Comparison of ENCODE assay signal across 16 cellular contexts in the genomic region with DNA sequence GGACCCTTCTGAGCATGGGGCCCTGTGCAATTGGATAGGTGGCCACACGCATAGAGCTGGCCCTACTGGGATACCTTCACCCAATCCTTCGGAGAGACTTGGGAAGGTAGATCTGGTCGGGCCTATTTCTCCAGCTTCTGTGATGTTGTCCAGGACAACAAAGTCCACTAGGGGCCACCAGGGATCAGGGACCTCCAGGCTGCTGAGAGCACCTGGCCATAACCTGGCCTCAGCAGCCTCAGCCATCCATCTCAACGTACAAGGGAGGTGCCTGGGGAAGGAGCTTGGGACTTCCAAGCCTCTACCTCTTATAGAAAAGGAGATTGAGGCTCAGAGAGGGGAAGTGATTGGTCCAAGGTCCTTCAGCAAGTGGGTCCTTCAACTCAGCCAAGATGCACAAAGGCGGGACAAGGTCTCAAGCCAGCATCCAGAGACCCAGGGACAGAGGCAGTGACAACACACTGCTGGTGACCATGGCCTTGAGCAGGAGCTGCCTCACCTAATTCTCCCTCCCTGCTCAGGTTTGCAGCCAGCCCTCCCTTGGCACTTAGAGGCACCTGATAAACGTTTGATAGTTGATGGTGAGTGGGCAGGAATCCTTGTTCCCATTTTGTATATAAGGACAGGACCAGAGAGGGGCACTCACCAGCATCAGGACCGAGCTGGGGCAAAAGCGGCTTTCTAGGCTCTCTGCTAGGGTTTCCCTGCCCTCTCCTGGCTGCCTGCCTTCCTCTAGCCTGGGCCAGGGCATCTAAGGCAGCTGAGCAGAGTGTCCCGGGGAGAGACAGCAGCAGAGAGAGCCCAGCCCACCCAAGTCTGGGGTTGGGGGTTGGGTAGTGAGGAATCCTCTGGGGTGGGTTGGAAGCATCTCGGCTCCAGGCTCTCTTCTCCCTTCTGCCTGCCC. TPM values are rescaled to one million over a fixed set of nuclear protein-coding genes. Genes with fewer than 3 reads are reported as not detected.
DNase-seq lines count a peak whose midpoint lies in the region; ATAC-seq, FAIRE-seq and TF ChIP-seq lines count a peak whose summit lies in the region.
"Had no signal": no experiment of that assay in that cellular context is flagged by ENCODE, and none has a peak within 500 bp of the region (broad histone marks: within the 10 kb centered on the region; RNA-seq: fewer than 3 reads in every experiment).

No MANE protein-coding gene starts in this region.

- H2BK20ac ChIP-seq in H1 (ENCODE audit: low read length): no peak overlapping the region

- no peak overlapping the region for H3K23ac ChIP-seq in H1 (ENCODE audit: insufficient read length)

- H3K27ac ChIP-seq in H1 (ENCODE audit: low read depth, low read length) (no peak overlapping the region), thymus (ENCODE audit: low read depth) (peak overlapping the region; percentile 67)
- H3K27ac ChIP-seq: foreskin keratinocyte, PC-9, tibial nerve had no signal

- H3K4ac ChIP-seq in H1 (replicated peaks; ENCODE audit: insufficient read length, low read depth, low read length): no peak overlapping the region

- no peak overlapping the region for H4K5ac ChIP-seq in H1 (ENCODE audit: insufficient read length, low read depth, low read length)

- H2AFZ ChIP-seq in H1 (ENCODE audit: low read length): no peak overlapping the region
- H2AFZ ChIP-seq: PC-9 had no signal

- FAIRE-seq in H1 (lab: Jason Lieb, UNC): no peak

- 84% methylated on average over 10 of the region's 10 CpGs; no CpG with 5 or more reads in 1 of the 2 experiments for WGBS in H1 (ENCODE audit: extremely low coverage in 1 of 2, insufficient coverage in 1 of 2, insufficient read length in 1 of 2, insufficient replicate concordance in 2 of 2, low coverage in 1 of 2, low lambda C conversion rate in 2 of 2, missing lambda C conversion rate in 1 of 2), 2 experiments
- 92% methylated on average over 10 of the region's 10 CpGs for WGBS in thymus

- no peak overlapping the region for H3K9ac ChIP-seq in H1 (replicated peaks in 1 of 4; ENCODE audit: extremely low read depth in 1 of 4, low read depth in 3 of 4, low read length in 3 of 4)

- H3K36me3 ChIP-seq in H1 (ENCODE audit: control insufficient read depth in 2 of 4, insufficient read depth in 4 of 4, low read length in 3 of 4): no peaks in the 10 kb centered on the region
- H3K36me3 ChIP-seq in thymus (ENCODE audit: control insufficient read depth, insufficient read depth): peaks cover 69% of the 10 kb centered on the region
- H3K36me3 ChIP-seq: tibial nerve had no signal

- H3K4me3 ChIP-seq in H1 (ENCODE audit: extremely low read depth in 1 of 4, insufficient read depth in 2 of 4, low read depth in 3 of 4, low read length in 4 of 4) (no peak overlapping the region), thymus (ENCODE audit: low read length) (no peak overlapping the region)
- H3K4me3 ChIP-seq: PC-9, tibial nerve had no signal

- TF ChIP-seq POLR2A in H1 (IDR thresholded peaks at IDR 0.05; ENCODE audit: control extremely low read depth in 1 of 2, low read depth in 2 of 2, low read length in 2 of 2): no peak

- H3K18ac ChIP-seq in H1 (ENCODE audit: extremely low read depth, low read length): no peak overlapping the region

- no peaks in the 10 kb centered on the region for H3K9me3 Mint-ChIP-seq in activated T-cell treated with anti-CD3 and anti-CD28 coated beads, Interleukin-2, amount 50 U/mL, for 4 hours

- CTCF ChIA-PET in H1 (lab: Charles Lee; ENCODE audit: partially characterized antibody) (interaction anchor here (0.5 to 9.1 kb wide), 6 partner anchors 8 to 243 kb away, joined by 3 to 97 read pairs (median 4); no protein-coding TSS in a partner anchor), GM10248 (lab: Yijun Ruan, JAX) (interaction anchor here (1.0 to 16.0 kb wide), 4 partner anchors 8 to 38 kb away, joined by 3 to 195 read pairs (median 30); no protein-coding TSS in a partner anchor)

- H3K79me2 ChIP-seq in H1 (ENCODE audit: control insufficient read depth in 1 of 2, insufficient read depth in 2 of 2, low read length in 2 of 2): no peaks in the 10 kb centered on the region

- H4K20me1 ChIP-seq in H1 (replicated peaks in 1 of 2; ENCODE audit: control insufficient read depth in 1 of 2, insufficient read depth in 2 of 2, low read length in 2 of 2): no peaks in the 10 kb centered on the region

- H3K4me1 Mint-ChIP-seq in activated T-cell treated with anti-CD3 and anti-CD28 coated beads, Interleukin-2, amount 50 U/mL, for 4 hours (ENCODE audit: low read depth): peaks cover 79% of the 10 kb centered on the region
- H3K4me1 Mint-ChIP-seq in T-helper 17 cell: peaks cover 73% of the 10 kb centered on the region

- H2BK5ac ChIP-seq in H1 (ENCODE audit: low read depth, low read length): no peak overlapping the region

- ATAC-seq in activated T-cell treated with anti-CD3 and anti-CD28 coated beads, Interleukin-2, amount 50 U/mL, for 4 hours: no peak
- no peak for ATAC-seq in T-helper 17 cell
- no peak for ATAC-seq in HG03469 (IDR thresholded peaks at IDR 0.05; ENCODE audit: unreplicated experiment)
- ATAC-seq: foreskin keratinocyte had no signal

- peaks cover 48% of the 10 kb centered on the region for H3K36me3 Mint-ChIP-seq in activated T-cell treated with anti-CD3 and anti-CD28 coated beads, Interleukin-2, amount 50 U/mL, for 4 hours (ENCODE audit: insufficient read depth)
- peaks cover 19% of the 10 kb centered on the region for H3K36me3 Mint-ChIP-seq in T-helper 17 cell (ENCODE audit: low read depth)

- no peak overlapping the region for H4K91ac ChIP-seq in H1 (replicated peaks; ENCODE audit: insufficient read length, low read length)

- H3K4me1 ChIP-seq in H1 (replicated peaks in 1 of 4; ENCODE audit: control insufficient read depth in 3 of 4, insufficient read depth in 4 of 4, low read length in 3 of 4) (peaks cover 0 to 19% (median 4%) of the 10 kb centered on the region in 4 experiments; a peak in 6 of 7 replicates), thymus (ENCODE audit: control insufficient read depth, insufficient read depth, low read length) (peaks cover 33% of the 10 kb centered on the region)

- peaks cover 4% of the 10 kb centered on the region; the same call in 1 of the 2 replicates for H3K23me2 ChIP-seq in H1 (ENCODE audit: low read depth, low read length)

- H3K9me3 ChIP-seq in T-helper 17 cell (ENCODE audit: control insufficient read depth, low read length, poor library complexity, severe bottlenecking) (no peaks in the 10 kb centered on the region), H1 (ENCODE audit: insufficient read depth in 2 of 2, low read depth in 1 of 2, low read length in 1 of 2) (no peaks in the 10 kb centered on the region), thymus (ENCODE audit: control insufficient read depth) (no peaks in the 10 kb centered on the region)
- H3K9me3 ChIP-seq: tibial nerve had no signal

- in situ Hi-C loops in GM13976 (cut with MboI; ENCODE audit: low sequenced_read_pairs, unreplicated experiment): no loop called here

- 0 out of 2 replicates have a peak overlapping the region, but pooled peaks have one; percentile 29 for H2BK12ac ChIP-seq in H1 (ENCODE audit: low read depth, low read length)

- no peak overlapping the region for H2BK120ac ChIP-seq in H1 (replicated peaks; ENCODE audit: low read depth, low read length)

- no peak overlapping the region for H2AK5ac ChIP-seq in H1 (ENCODE audit: low read depth, low read length)

- H3K27ac Mint-ChIP-seq in T-helper 17 cell: peak overlapping the region; percentile 97

- DNase-seq in activated T-cell treated with anti-CD3 and anti-CD28 coated beads, Interleukin-2, amount 50 U/mL, for 4 hours: no peak
- DNase-seq in activated T-cell treated with anti-CD3 and anti-CD28 coated beads, Interleukin-2, amount 50 U/mL, for 1 hour: no peak
- no peak for DNase-seq in T-helper 17 cell
- no peak for DNase-seq in H1 (ENCODE audit: low read depth in 1 of 2, low spot score in 2 of 2)
- no peak for DNase-seq in GM10248 (ENCODE audit: extremely low spot score)
- no peak for DNase-seq in GM13976 (ENCODE audit: low spot score)
- DNase-seq: DMS153, foreskin keratinocyte, midbrain, NCI-H1417 treated with DMSO at 0.1 percent for 48 hours, NCI-H2227 treated with DMSO at 0.1 percent for 48 hours, PC-9, T1000 had no signal

- POLR2A ChIA-PET in H1 (lab: Charles Lee; ENCODE audit: partially characterized antibody): no interaction called here
- POLR2A ChIA-PET in GM10248 (lab: Yijun Ruan, JAX): no interaction called here

- no peak overlapping the region for H3K14ac ChIP-seq in H1 (ENCODE audit: insufficient read length)

- no peak overlapping the region for H3K4me2 ChIP-seq in H1 (ENCODE audit: insufficient read depth in 1 of 2, low read depth in 2 of 2, low read length in 2 of 2)
- H3K4me2 ChIP-seq: PC-9 had no signal

- TF ChIP-seq RAD21 in H1 (IDR thresholded peaks at IDR 0.05 in 1 of 2, conservative IDR thresholded peaks at IDR 0.05 in 1 of 2; ENCODE audit: low read depth in 2 of 2, low read length in 2 of 2): no peak

- H3K79me1 ChIP-seq in H1 (ENCODE audit: low read depth, low read length): no peaks in the 10 kb centered on the region

- H4K8ac ChIP-seq in H1 (ENCODE audit: extremely low read depth, insufficient read depth, low read length): peak overlapping the region; percentile 12; the same call in 1 of the 2 replicates

- no peak for TF ChIP-seq EP300 in H1 (IDR thresholded peaks at IDR 0.05; ENCODE audit: borderline replicate concordance in 1 of 2, low read depth in 2 of 2, low read length in 2 of 2)

- H3K27me3 Mint-ChIP-seq in activated T-cell treated with anti-CD3 and anti-CD28 coated beads, Interleukin-2, amount 50 U/mL, for 4 hours (ENCODE audit: low read depth): no peaks in the 10 kb centered on the region
- no peaks in the 10 kb centered on the region for H3K27me3 Mint-ChIP-seq in T-helper 17 cell

- H3K27me3 ChIP-seq in H1 (replicated peaks in 1 of 4; ENCODE audit: control insufficient read depth in 3 of 4, extremely low read depth in 1 of 4, insufficient read depth in 3 of 4, low read length in 3 of 4) (no peaks in the 10 kb centered on the region), thymus (ENCODE audit: control insufficient read depth, insufficient read depth) (no peaks in the 10 kb centered on the region)
- H3K27me3 ChIP-seq: foreskin keratinocyte had no signal

- TF ChIP-seq CTCF in H1 (IDR thresholded peaks at IDR 0.05; ENCODE audit: control extremely low read depth in 1 of 3, insufficient read depth in 1 of 3, low read depth in 1 of 3, low read length in 3 of 3) (no peak), GM10248 (IDR thresholded peaks at IDR 0.05; ENCODE audit: control extremely low read depth, extremely low read depth, low read depth, missing control alignments) (no peak), GM13976 (IDR thresholded peaks at IDR 0.05; ENCODE audit: borderline replicate concordance, control extremely low read depth, extremely low read depth, insufficient read depth, missing control alignments) (no peak)

- no peak overlapping the region for H3K56ac ChIP-seq in H1 (replicated peaks; ENCODE audit: insufficient read length, low read depth, low read length)

- 0 out of 2 replicates have a peak overlapping the region, but pooled peaks have one; percentile 61 for H2BK15ac ChIP-seq in H1 (ENCODE audit: low read length)

- peak overlapping the region; percentile 98 for H3K4me3 Mint-ChIP-seq in activated T-cell treated with anti-CD3 and anti-CD28 coated beads, Interleukin-2, amount 50 U/mL, for 4 hours
- H3K4me3 Mint-ChIP-seq in T-helper 17 cell: peak overlapping the region; percentile 96

RNA-seq across cellular contexts. Expression of a gene that starts 4.5 kb away (rescaled TPM):
- 100 to 1,000 TPM; 388 to 432 (median 395) TPM for total RNA-seq in activated T-cell treated with anti-CD3 and anti-CD28 coated beads, Interleukin-2, amount 50 U/mL, for 4 hours
- 100 to 1,000 TPM; 297 to 478 TPM for total RNA-seq in T-helper 17 cell
- total RNA-seq in H1 (2021; fragmentation: NEBNext Ultra II Directional; extraction: Animal tissue kit (Norgen Biotek cat#: 25700)): 2.1 and 2.3 TPM in 2 replicates
- polyA plus RNA-seq in H1 (2011; rRNA removed) (4.3 and 6.1 TPM in 2 replicates), thymus (206 TPM)
- 1.5 TPM for polyA plus RNA-seq in H1 (2011; cell fraction: cytosol; rRNA removed)
- polyA plus RNA-seq in H1 (2011; cell fraction: nucleus; rRNA removed): 6.4 TPM
- 1.6 to 3.7 TPM (median 2.8 TPM) in 4 replicates for polyA plus RNA-seq in H1 (2012, experiment 1 of 2)
- 1.8 TPM for polyA plus RNA-seq in H1 (2012, experiment 2 of 2)
- 4.4 TPM for polyA plus RNA-seq in H1 (2013, experiment 1 of 2)
- 4.1 TPM for polyA plus RNA-seq in H1 (2013, experiment 2 of 2)
- 1.7 and 2.9 TPM in 2 replicates for polyA minus RNA-seq in H1 (2011; rRNA and poly(A)+ RNA removed)
- polyA minus RNA-seq in H1 (2011; cell fraction: cytosol; rRNA and poly(A)+ RNA removed): 3.2 TPM
- polyA minus RNA-seq in H1 (2011; cell fraction: nucleus; rRNA and poly(A)+ RNA removed): 3.7 TPM

RNA-seq across cellular contexts. Expression of a gene that starts 27.3 kb away (rescaled TPM):
- total RNA-seq in activated T-cell treated with anti-CD3 and anti-CD28 coated beads, Interleukin-2, amount 50 U/mL, for 4 hours: 1 to 10 TPM; 1.7 to 2.3 (median 1.9) TPM
- 1 to 10 TPM in 1 of 2 donors, under 1 TPM in 1; 0.37 to 2.1 TPM for total RNA-seq in T-helper 17 cell
- 0.22 and 0.54 TPM in 2 replicates for total RNA-seq in H1 (2021; fragmentation: NEBNext Ultra II Directional; extraction: Animal tissue kit (Norgen Biotek cat#: 25700))
- polyA plus RNA-seq in H1 (2011; rRNA removed) (0.61 and 0.77 TPM in 2 replicates), thymus (3.9 TPM)
- polyA plus RNA-seq in H1 (2011; cell fraction: cytosol; rRNA removed): 0.54 TPM
- polyA plus RNA-seq in H1 (2011; cell fraction: nucleus; rRNA removed): 0.53 TPM
- 0.47 to 1.0 TPM (median 0.80 TPM) in 4 replicates for polyA plus RNA-seq in H1 (2012, experiment 1 of 2)
- polyA plus RNA-seq in H1 (2012, experiment 2 of 2): 0.73 TPM
- 0.14 TPM for polyA plus RNA-seq in H1 (2013, experiment 1 of 2)
- polyA plus RNA-seq in H1 (2013, experiment 2 of 2): 0.17 TPM
- polyA minus RNA-seq in H1 (2011; rRNA and poly(A)+ RNA removed): 0.35 and 1.2 TPM in 2 replicates
- polyA minus RNA-seq in H1 (2011; cell fraction: cytosol; rRNA and poly(A)+ RNA removed): 0.73 TPM
- polyA minus RNA-seq in H1 (2011; cell fraction: nucleus; rRNA and poly(A)+ RNA removed): 0.50 TPM
- total RNA-seq: foreskin keratinocyte, PC-9, tibial nerve had no signal
- polyA plus RNA-seq: foreskin keratinocyte had no signal

RNA-seq across cellular contexts. Expression of a gene that starts 42.7 kb away (rescaled TPM):
- total RNA-seq in activated T-cell treated with anti-CD3 and anti-CD28 coated beads, Interleukin-2, amount 50 U/mL, for 4 hours: 10 to 100 TPM in 1 of 3 donors, 1 to 10 TPM in 2; 9.0 to 10.9 (median 9.7) TPM
- 10 to 100 TPM; 89.5 to 98.7 TPM for total RNA-seq in T-helper 17 cell
- total RNA-seq in H1 (2021; fragmentation: NEBNext Ultra II Directional; extraction: Animal tissue kit (Norgen Biotek cat#: 25700)): not detected in 2 replicates
- polyA plus RNA-seq in H1 (2011; rRNA removed) (0.08 and 0.09 TPM in 2 replicates), thymus (54.6 TPM)
- 0.43 TPM for polyA plus RNA-seq in H1 (2011; cell fraction: cytosol; rRNA removed)
- polyA plus RNA-seq in H1 (2011; cell fraction: nucleus; rRNA removed): 0.16 TPM
- 0.07 to 0.11 TPM in 2 of 4 replicates, not detected in the others for polyA plus RNA-seq in H1 (2012, experiment 1 of 2)
- polyA plus RNA-seq in H1 (2012, experiment 2 of 2): not detected
- polyA plus RNA-seq in H1 (2013, experiment 1 of 2): 0.02 TPM
- polyA plus RNA-seq in H1 (2013, experiment 2 of 2): 0.04 TPM
- 0.10 TPM in 1 of 2 replicates, not detected in the other for polyA minus RNA-seq in H1 (2011; rRNA and poly(A)+ RNA removed)
- not detected for polyA minus RNA-seq in H1 (2011; cell fraction: cytosol; rRNA and poly(A)+ RNA removed)
- not detected for polyA minus RNA-seq in H1 (2011; cell fraction: nucleus; rRNA and poly(A)+ RNA removed)
- total RNA-seq: PC-9 had no signal

RNA-seq across cellular contexts. Expression of a gene that starts 51.5 kb away (rescaled TPM):
- total RNA-seq in activated T-cell treated with anti-CD3 and anti-CD28 coated beads, Interleukin-2, amount 50 U/mL, for 4 hours: 1 to 10 TPM in 2 of 3 donors, under 1 TPM in 1; 0.96 to 2.4 (median 1.2) TPM
- total RNA-seq in T-helper 17 cell: 10 to 100 TPM; 11.2 to 11.8 TPM
- total RNA-seq in H1 (2021; fragmentation: NEBNext Ultra II Directional; extraction: Animal tissue kit (Norgen Biotek cat#: 25700)): 3.1 and 4.6 TPM in 2 replicates
- polyA plus RNA-seq in H1 (2011; rRNA removed): 5.9 and 6.5 TPM in 2 replicates
- polyA plus RNA-seq in H1 (2011; cell fraction: cytosol; rRNA removed): 5.7 TPM
- polyA plus RNA-seq in H1 (2011; cell fraction: nucleus; rRNA removed): 17.9 TPM
- polyA plus RNA-seq in H1 (2012, experiment 1 of 2): 4.9 to 6.3 TPM (median 5.5 TPM) in 4 replicates
- polyA plus RNA-seq in H1 (2012, experiment 2 of 2): 2.6 TPM
- 5.6 TPM for polyA plus RNA-seq in H1 (2013, experiment 1 of 2)
- polyA plus RNA-seq in H1 (2013, experiment 2 of 2): 6.5 TPM
- polyA minus RNA-seq in H1 (2011; rRNA and poly(A)+ RNA removed): 5.3 and 5.7 TPM in 2 replicates
- 2.9 TPM for polyA minus RNA-seq in H1 (2011; cell fraction: cytosol; rRNA and poly(A)+ RNA removed)
- polyA minus RNA-seq in H1 (2011; cell fraction: nucleus; rRNA and poly(A)+ RNA removed): 11.6 TPM
- polyA plus RNA-seq in thymus: 23.2 TPM

Comparison
In these comparisons a context has a peak if more than half of its experiments do, and no peak if none do; other contexts are left out.
1. RNA of a gene that starts 4.5 kb away (total RNA-seq): 297 to 478 TPM in T-helper 17 cell and 388 to 432 TPM in activated T-cell treated with anti-CD3 and anti-CD28 coated beads, Interleukin-2, amount 50 U/mL, for 4 hours; 2.1 to 2.3 TPM in H1; every median in the first group is over 10 times any median in the second.
2. RNA of a gene that starts 42.7 kb away (total RNA-seq): 89.5 to 98.7 TPM in T-helper 17 cell; 9.0 to 10.9 TPM in activated T-cell treated with anti-CD3 and anti-CD28 coated beads, Interleukin-2, amount 50 U/mL, for 4 hours and not detected in H1; every median in the first group is over 4 times any median in the second.